16 cellular contexts compared by ENCODE assay signal in genomic region chr4:174435981-174436776, GRCh38.
A peak's percentile ranks its signal among the peaks of the same experiment; 100 is the strongest.
DNase-seq lines count a peak whose midpoint lies in the region; ATAC-seq and TF ChIP-seq lines count a peak whose summit lies in the region.
"Had no signal": no experiment of that assay in that cellular context is flagged by ENCODE, and none has a peak within 500 bp of the region (broad histone marks: within the 10 kb centered on the region; RNA-seq: fewer than 3 reads in every experiment).

No MANE protein-coding gene starts in this region.

- ATAC-seq in foreskin keratinocyte (no peak), HG02610 (IDR thresholded peaks at IDR 0.05; ENCODE audit: unreplicated experiment) (no peak)

- H3K79me2 ChIP-seq in neural cell (replicated peaks; ENCODE audit: insufficient read depth, low read length) = no peaks in the 10 kb centered on the region

- DNase-seq in NCI-H748 (lab: John Stamatoyannopoulos, UW; ENCODE audit: unreplicated experiment) = peak; percentile 14
- DNase-seq in NCI-H748 treated with DMSO at 0.1 percent for 48 hours (lab: John Stamatoyannopoulos, UW) = no peak
- DNase-seq in foreskin keratinocyte = no peak
- no peak for DNase-seq in stimulated activated CD4-positive, alpha-beta T cell treated with anti-CD3 and anti-CD28 coated beads, Interleukin-1b, Interleukin-23, amount 100 ng/mL, for 48 hours
- DNase-seq in HFFc6 = no peak
- DNase-seq: 8988T; ACHN; CD4-positive, CD25-positive, alpha-beta regulatory T cell; DMS53; GF-D8; GOT3 had no signal

- H3K4me2 ChIP-seq in neural cell (ENCODE audit: low read length) = peak overlapping the region; percentile 12
- H3K4me2 ChIP-seq: BLaER1 treated with 17β-estradiol and CSF1 and Interleukin-3, amounts not matched to agents 10 nM and 100 nM had no signal

- peak overlapping the region; percentile 71 for H3K27ac ChIP-seq in foreskin keratinocyte
- H3K27ac ChIP-seq in neural cell (ENCODE audit: low read length) = peak overlapping the region; percentile 75
- H3K27ac ChIP-seq: BLaER1 treated with 17β-estradiol and CSF1 and Interleukin-3, amounts not matched to agents 10 nM and 100 nM had no signal

- H3K9me3 ChIP-seq in neural cell (ENCODE audit: low read length) = no peaks in the 10 kb centered on the region
- H3K9me3 ChIP-seq: HAP-1 had no signal

- TF ChIP-seq RAD21 in neural cell (conservative IDR thresholded peaks at IDR 0.05) = no peak

- no peaks in the 10 kb centered on the region for H4K20me1 ChIP-seq in neural cell (ENCODE audit: insufficient read depth)
- H4K20me1 ChIP-seq: BLaER1 treated with 17β-estradiol and CSF1 and Interleukin-3, amounts not matched to agents 10 nM and 100 nM had no signal

- no peaks in the 10 kb centered on the region for H3K4me1 Mint-ChIP-seq in HFFc6 (ENCODE audit: low read depth)
- H3K4me1 Mint-ChIP-seq: CD4-positive, CD25-positive, alpha-beta regulatory T cell; IgD-negative memory B cell had no signal

- no peaks in the 10 kb centered on the region for H3K36me3 Mint-ChIP-seq in HFFc6 (ENCODE audit: low read depth)
- H3K36me3 Mint-ChIP-seq: CD4-positive, CD25-positive, alpha-beta regulatory T cell had no signal

- H3K9ac ChIP-seq in neural cell (ENCODE audit: low read length) = peak overlapping the region; percentile 34
- H3K9ac ChIP-seq: BLaER1 treated with 17β-estradiol and CSF1 and Interleukin-3, amounts not matched to agents 10 nM and 100 nM had no signal

- no peaks in the 10 kb centered on the region for H3K4me1 ChIP-seq in foreskin keratinocyte
- H3K4me1 ChIP-seq: BLaER1 treated with 17β-estradiol and CSF1 and Interleukin-3, amounts not matched to agents 10 nM and 100 nM; HAP-1 had no signal

- H2AFZ ChIP-seq in neural cell (ENCODE audit: low read depth, low read length) = no peak overlapping the region

- peak overlapping the region; percentile 28 for H3K4me3 ChIP-seq in neural cell (ENCODE audit: low read length)
- H3K4me3 ChIP-seq: BLaER1 treated with 17β-estradiol and CSF1 and Interleukin-3, amounts not matched to agents 10 nM and 100 nM; HAP-1 had no signal

- TF ChIP-seq EP300 in neural cell (conservative IDR thresholded peaks at IDR 0.05; ENCODE audit: poor library complexity, severe bottlenecking) = peak; percentile 80

- H3F3A ChIP-seq in neural cell (ENCODE audit: insufficient read depth, low read length, poor library complexity, severe bottlenecking) = no peaks in the 10 kb centered on the region

- no peak overlapping the region for H3K27ac Mint-ChIP-seq in HFFc6
- H3K27ac Mint-ChIP-seq: CD4-positive, CD25-positive, alpha-beta regulatory T cell; IgD-negative memory B cell had no signal

- H3K27me3 ChIP-seq in foreskin keratinocyte (no peaks in the 10 kb centered on the region), neural cell (ENCODE audit: insufficient read depth, low read depth, low read length) (no peaks in the 10 kb centered on the region)
- H3K27me3 ChIP-seq: BLaER1 treated with 17β-estradiol and CSF1 and Interleukin-3, amounts not matched to agents 10 nM and 100 nM had no signal

- no peaks in the 10 kb centered on the region for H3K36me3 ChIP-seq in neural cell (ENCODE audit: insufficient read depth, low read length)
- H3K36me3 ChIP-seq: BLaER1 treated with 17β-estradiol and CSF1 and Interleukin-3, amounts not matched to agents 10 nM and 100 nM; HAP-1 had no signal

- H3K27me3 Mint-ChIP-seq in HFFc6 (ENCODE audit: insufficient read depth) = no peaks in the 10 kb centered on the region
- H3K27me3 Mint-ChIP-seq: IgD-negative memory B cell had no signal

- TF ChIP-seq CTCF in foreskin keratinocyte (conservative IDR thresholded peaks at IDR 0.05) = no peak
- TF ChIP-seq CTCF in neural cell (IDR thresholded peaks at IDR 0.05; ENCODE audit: poor library complexity, severe bottlenecking) = no peak
- TF ChIP-seq CTCF in HFFc6 (IDR thresholded peaks at IDR 0.05) = no peak

- no peak overlapping the region for H3K4me3 Mint-ChIP-seq in HFFc6
- H3K4me3 Mint-ChIP-seq: IgD-negative memory B cell had no signal

- H3K9me3 Mint-ChIP-seq in HFFc6 = peaks cover 7% of the 10 kb centered on the region

- no peaks in the 10 kb centered on the region for H3K9me2 ChIP-seq in neural cell (ENCODE audit: insufficient read depth, low read length)

TF ChIP-seq in neural cell, 6 proteins besides CTCF, POLR2A, EP300 and RAD21:
- no peak for TF ChIP-seq SMC3 (conservative IDR thresholded peaks at IDR 0.05; ENCODE audit: poor library complexity)
- TF ChIP-seq POLR2AphosphoS5 (IDR thresholded peaks at IDR 0.05) = peak; percentile 60
- peak; percentile 100 for TF ChIP-seq REST (IDR thresholded peaks at IDR 0.05; ENCODE audit: borderline replicate concordance)
